Comparison of ENCODE assay signal across 32 cellular contexts in the genomic region with DNA sequence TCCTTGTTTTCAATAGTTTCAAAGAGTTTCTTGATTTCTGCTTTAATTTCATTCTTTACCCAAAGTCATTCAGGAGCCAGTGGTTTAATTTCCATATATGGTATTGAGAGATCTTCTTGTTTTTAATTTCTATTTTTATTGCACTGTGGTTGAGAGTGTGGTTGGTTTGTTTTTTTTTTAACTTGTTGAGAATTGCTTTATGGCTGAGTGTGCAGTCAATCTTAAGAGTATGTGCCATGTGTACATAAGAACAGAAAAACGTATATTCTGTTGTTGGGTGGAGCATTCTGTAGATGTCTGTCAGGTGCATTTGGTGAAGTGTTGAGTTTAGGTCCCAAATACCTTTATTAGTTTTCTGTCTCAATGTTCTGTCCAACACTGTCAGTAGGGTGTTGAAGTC.
"Had no signal": no experiment of that assay in that cellular context is flagged by ENCODE, and none has a peak within 500 bp of the region (broad histone marks: within the 10 kb centered on the region; RNA-seq: fewer than 3 reads in every experiment).

No MANE protein-coding gene starts in this region.

- H3K4me3 Mint-ChIP-seq: activated B cell treated with CpG ODN at 0.5 μM for 24 hours; activated CD4-positive, alpha-beta T cell treated with anti-CD3 and anti-CD28 coated beads for 36 hours; activated naive CD4-positive, alpha-beta T cell treated with anti-CD3 and anti-CD28 coated beads for 36 hours; activated naive CD8-positive, alpha-beta T cell treated with anti-CD3 and anti-CD28 coated beads for 36 hours; activated T-helper 1 cell treated with anti-CD3 and anti-CD28 coated beads, Interleukin-12 subunit alpha, Interleukin-12 subunit beta, Interleukin-2, Interleukin-4 antibody, amounts not matched to agents 30 ng/mL and 10 ng/mL and 1 ng/mL, durations not matched to agents 14 hours and 24 hours and 36 hours; natural killer cell treated with Interleukin-12 subunit alpha and Interleukin-12 subunit beta and Interleukin-15 and Interleukin-18, amount 100 ng/mL, for 72 hours; stimulated activated effector memory CD8-positive, alpha-beta T cell treated with anti-CD3 and anti-CD28 coated beads, Interleukin-12 subunit alpha, Interleukin-12 subunit beta, amount 100 ng/mL, for 72 hours; stimulated activated naive CD8-positive, alpha-beta T cell treated with anti-CD3 and anti-CD28 coated beads, Interleukin-15, amount 100 ng/mL, for 72 hours had no signal

- H3K9me3 ChIP-seq: body of pancreas, prostate gland, thyroid gland, vagina had no signal

- H3K27me3 Mint-ChIP-seq: activated B cell treated with CpG ODN at 0.5 μM for 24 hours; activated naive CD8-positive, alpha-beta T cell treated with anti-CD3 and anti-CD28 coated beads for 36 hours; effector memory CD8-positive, alpha-beta T cell had no signal

- H3K4me3 ChIP-seq: adrenal gland, body of pancreas, coronary artery, dorsolateral prefrontal cortex, mucosa of descending colon, prostate gland, thyroid gland, upper lobe of left lung, vagina had no signal

- H3K27ac Mint-ChIP-seq: activated B cell treated with CpG ODN at 0.5 μM for 24 hours; activated CD4-positive, alpha-beta T cell treated with anti-CD3 and anti-CD28 coated beads for 36 hours; activated naive CD4-positive, alpha-beta T cell treated with anti-CD3 and anti-CD28 coated beads for 36 hours; activated naive CD8-positive, alpha-beta T cell treated with anti-CD3 and anti-CD28 coated beads for 36 hours; activated T-helper 1 cell treated with anti-CD3 and anti-CD28 coated beads, Interleukin-12 subunit alpha, Interleukin-12 subunit beta, Interleukin-2, Interleukin-4 antibody, amounts not matched to agents 30 ng/mL and 10 ng/mL and 1 ng/mL, durations not matched to agents 14 hours and 24 hours and 36 hours; stimulated activated effector memory CD8-positive, alpha-beta T cell treated with anti-CD3 and anti-CD28 coated beads, Interleukin-12 subunit alpha, Interleukin-12 subunit beta, amount 100 ng/mL, for 72 hours; stimulated activated naive CD8-positive, alpha-beta T cell treated with anti-CD3 and anti-CD28 coated beads, Interleukin-15, amount 100 ng/mL, for 72 hours had no signal

- ATAC-seq: activated CD4-positive, alpha-beta T cell treated with anti-CD3 and anti-CD28 coated beads for 36 hours; body of pancreas; effector memory CD8-positive, alpha-beta T cell; esophagus mucosa; left cardiac atrium; left ventricle myocardium superior; mucosa of descending colon; natural killer cell treated with Interleukin-12 subunit alpha and Interleukin-12 subunit beta and Interleukin-15 and Interleukin-18, amount 100 ng/mL, for 72 hours; sciatic nerve; stimulated activated effector memory CD8-positive, alpha-beta T cell treated with anti-CD3 and anti-CD28 coated beads, Interleukin-12 subunit alpha, Interleukin-12 subunit beta, amount 100 ng/mL, for 72 hours; stimulated activated naive CD8-positive, alpha-beta T cell treated with anti-CD3 and anti-CD28 coated beads, Interleukin-15, amount 100 ng/mL, for 72 hours had no signal

- H3K27ac ChIP-seq: adrenal gland, body of pancreas, coronary artery, dorsolateral prefrontal cortex, prostate gland, thyroid gland, upper lobe of left lung, vagina had no signal

- DNase-seq: activated B cell treated with CpG ODN at 0.5 μM for 24 hours; activated CD4-positive, alpha-beta T cell treated with anti-CD3 and anti-CD28 coated beads for 36 hours; activated CD4-positive, alpha-beta T cell treated with anti-CD3 and anti-CD28 coated beads, Interleukin-2, amount 50 U/mL, for 4 hours; activated effector memory CD4-positive, alpha-beta T cell treated with anti-CD3 and anti-CD28 coated beads, Interleukin-2, amount 50 U/mL, for 16 hours; activated naive CD4-positive, alpha-beta T cell treated with anti-CD3 and anti-CD28 coated beads for 36 hours; activated naive CD8-positive, alpha-beta T cell treated with anti-CD3 and anti-CD28 coated beads for 36 hours; adrenal gland; aorta; body of pancreas; dorsolateral prefrontal cortex; effector memory CD8-positive, alpha-beta T cell; foreskin fibroblast; head of caudate nucleus; hippocampal formation; left cardiac atrium; left ventricle myocardium superior; mucosa of descending colon; retina; small intestine; stimulated activated CD4-positive, alpha-beta T cell treated with anti-CD3 and anti-CD28 coated beads, Interleukin-4, amount 100 ng/mL, for 24 hours; stimulated activated naive CD8-positive, alpha-beta T cell treated with anti-CD3 and anti-CD28 coated beads, Interleukin-15, amount 100 ng/mL, for 72 hours; substantia nigra; thyroid gland; upper lobe of left lung had no signal

- H3K36me3 ChIP-seq: adrenal gland, prostate gland, thyroid gland, upper lobe of left lung, vagina had no signal

- H3K27me3 ChIP-seq: adrenal gland, body of pancreas, dorsolateral prefrontal cortex, thyroid gland, upper lobe of left lung, vagina had no signal

- H3K4me1 ChIP-seq: adrenal gland, body of pancreas, prostate gland, thyroid gland, upper lobe of left lung, vagina had no signal

- H3K4me1 Mint-ChIP-seq: activated CD4-positive, alpha-beta T cell treated with anti-CD3 and anti-CD28 coated beads for 36 hours; activated naive CD8-positive, alpha-beta T cell treated with anti-CD3 and anti-CD28 coated beads for 36 hours; stimulated activated naive CD8-positive, alpha-beta T cell treated with anti-CD3 and anti-CD28 coated beads, Interleukin-15, amount 100 ng/mL, for 72 hours had no signal

- H3K36me3 Mint-ChIP-seq: stimulated activated effector memory CD8-positive, alpha-beta T cell treated with anti-CD3 and anti-CD28 coated beads, Interleukin-12 subunit alpha, Interleukin-12 subunit beta, amount 100 ng/mL, for 72 hours had no signal
